8 cellular contexts compared by ENCODE assay signal in the genomic region with DNA sequence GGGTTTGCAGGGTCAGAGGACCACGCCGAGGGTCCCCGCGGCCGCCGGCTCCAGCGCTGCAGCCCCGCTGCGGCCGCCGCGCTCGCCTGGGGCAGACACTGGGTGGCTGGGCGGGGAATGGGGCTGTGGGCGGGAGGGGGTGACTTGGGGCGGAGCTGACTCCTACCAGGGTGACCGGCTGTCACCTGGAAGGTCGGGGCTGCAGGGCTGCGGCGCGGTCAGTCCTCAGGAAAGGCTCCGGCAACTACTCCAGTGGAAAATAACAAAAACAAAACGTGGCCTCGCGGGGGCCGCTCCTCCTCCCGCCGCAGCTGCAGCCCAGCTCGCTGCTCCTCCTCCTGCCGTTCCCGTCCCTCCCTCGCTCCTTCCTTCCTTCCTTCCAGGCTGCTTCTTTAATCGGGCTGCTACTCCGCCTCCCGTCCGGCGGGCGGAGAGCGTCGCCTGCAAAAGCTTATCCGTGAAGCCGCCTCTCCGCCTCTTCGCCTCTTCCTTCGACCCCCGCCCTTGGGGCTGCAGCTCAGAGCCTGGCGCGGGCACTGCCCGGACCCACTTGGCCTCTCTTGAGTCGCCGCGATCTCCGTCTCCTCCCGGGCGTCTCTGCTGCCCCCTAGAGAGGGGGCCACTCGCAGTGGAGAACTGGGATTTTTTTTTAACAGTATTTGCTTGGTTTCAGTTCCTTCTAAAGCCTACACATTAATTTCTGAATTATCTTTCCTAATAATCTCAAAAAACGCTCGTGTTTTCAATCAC. TPM values are rescaled to one million over a fixed set of nuclear protein-coding genes. Genes with fewer than 3 reads are reported as not detected.
DNase-seq lines count a peak whose midpoint lies in the region; ATAC-seq and TF ChIP-seq lines count a peak whose summit lies in the region.

A gene with protein sequence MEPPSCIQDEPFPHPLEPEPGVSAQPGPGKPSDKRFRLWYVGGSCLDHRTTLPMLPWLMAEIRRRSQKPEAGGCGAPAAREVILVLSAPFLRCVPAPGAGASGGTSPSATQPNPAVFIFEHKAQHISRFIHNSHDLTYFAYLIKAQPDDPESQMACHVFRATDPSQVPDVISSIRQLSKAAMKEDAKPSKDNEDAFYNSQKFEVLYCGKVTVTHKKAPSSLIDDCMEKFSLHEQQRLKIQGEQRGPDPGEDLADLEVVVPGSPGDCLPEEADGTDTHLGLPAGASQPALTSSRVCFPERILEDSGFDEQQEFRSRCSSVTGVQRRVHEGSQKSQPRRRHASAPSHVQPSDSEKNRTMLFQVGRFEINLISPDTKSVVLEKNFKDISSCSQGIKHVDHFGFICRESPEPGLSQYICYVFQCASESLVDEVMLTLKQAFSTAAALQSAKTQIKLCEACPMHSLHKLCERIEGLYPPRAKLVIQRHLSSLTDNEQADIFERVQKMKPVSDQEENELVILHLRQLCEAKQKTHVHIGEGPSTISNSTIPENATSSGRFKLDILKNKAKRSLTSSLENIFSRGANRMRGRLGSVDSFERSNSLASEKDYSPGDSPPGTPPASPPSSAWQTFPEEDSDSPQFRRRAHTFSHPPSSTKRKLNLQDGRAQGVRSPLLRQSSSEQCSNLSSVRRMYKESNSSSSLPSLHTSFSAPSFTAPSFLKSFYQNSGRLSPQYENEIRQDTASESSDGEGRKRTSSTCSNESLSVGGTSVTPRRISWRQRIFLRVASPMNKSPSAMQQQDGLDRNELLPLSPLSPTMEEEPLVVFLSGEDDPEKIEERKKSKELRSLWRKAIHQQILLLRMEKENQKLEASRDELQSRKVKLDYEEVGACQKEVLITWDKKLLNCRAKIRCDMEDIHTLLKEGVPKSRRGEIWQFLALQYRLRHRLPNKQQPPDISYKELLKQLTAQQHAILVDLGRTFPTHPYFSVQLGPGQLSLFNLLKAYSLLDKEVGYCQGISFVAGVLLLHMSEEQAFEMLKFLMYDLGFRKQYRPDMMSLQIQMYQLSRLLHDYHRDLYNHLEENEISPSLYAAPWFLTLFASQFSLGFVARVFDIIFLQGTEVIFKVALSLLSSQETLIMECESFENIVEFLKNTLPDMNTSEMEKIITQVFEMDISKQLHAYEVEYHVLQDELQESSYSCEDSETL (N-terminal part only) (minus strand): TSS at position 100 of the 750 bp plus-strand sequence. CDS start 402 bp downstream, outside the sequence.

- no peaks in the 10 kb centered on the region for H3K9me2 ChIP-seq in Loucy (replicated peaks; ENCODE audit: low read depth, low read length)

- H3K4me1 Mint-ChIP-seq in activated naive CD8-positive, alpha-beta T cell treated with anti-CD3 and anti-CD28 coated beads, Interleukin-2, amount 10 ng/mL, durations not matched to agents 7 days and 5 days, result peaks cover 11% of the 10 kb centered on the region

- H4K20me1 ChIP-seq in Loucy (ENCODE audit: insufficient read depth, low read length, poor library complexity, severe bottlenecking), result peaks cover 35% of the 10 kb centered on the region

- H2AFZ ChIP-seq in Loucy (ENCODE audit: low read length), result peak within 1 kb of the TSS; percentile 88

- CTCF ChIA-PET in GM10248 (lab: Yijun Ruan, JAX), result interaction anchor here (0.6 to 7.1 kb wide), 50 partner anchors 9 to 568 kb away, joined by 3 to 59 read pairs (median 4); partner anchors contain the start of gene UCHL3

- H3K27me3 Mint-ChIP-seq in activated naive CD8-positive, alpha-beta T cell treated with anti-CD3 and anti-CD28 coated beads, Interleukin-2, amount 10 ng/mL, durations not matched to agents 7 days and 5 days, result peaks cover 77% of the 10 kb centered on the region

- no peaks in the 10 kb centered on the region for H3K27me3 ChIP-seq in Loucy (ENCODE audit: insufficient read depth, low read length, poor library complexity, severe bottlenecking)
- H3K27me3 ChIP-seq in SJSA1 (replicated peaks), result peaks cover 45% of the 10 kb centered on the region

- peak within 1 kb of the TSS; percentile 76 for H3K4me2 ChIP-seq in Loucy (ENCODE audit: low read depth, low read length, poor library complexity, severe bottlenecking)

- H3K9me3 ChIP-seq in Loucy (ENCODE audit: insufficient read depth, low read depth, low read length) (no peaks in the 10 kb centered on the region), SJSA1 (replicated peaks) (no peaks in the 10 kb centered on the region)

- H3K27ac Mint-ChIP-seq in activated naive CD8-positive, alpha-beta T cell treated with anti-CD3 and anti-CD28 coated beads, Interleukin-2, amount 10 ng/mL, durations not matched to agents 7 days and 5 days, result no peak within 1 kb of the TSS

- WGBS in urinary bladder, result under 1% methylated on average over 58 of the region's 58 CpGs

- no peaks in the 10 kb centered on the region for H3K36me3 Mint-ChIP-seq in activated naive CD8-positive, alpha-beta T cell treated with anti-CD3 and anti-CD28 coated beads, Interleukin-2, amount 10 ng/mL, durations not matched to agents 7 days and 5 days

- TF ChIP-seq CTCF in GM10248 (IDR thresholded peaks at IDR 0.05; ENCODE audit: control extremely low read depth, extremely low read depth, low read depth, missing control alignments), result peak; percentile 77
- peak; percentile 94 for TF ChIP-seq CTCF in Loucy (conservative IDR thresholded peaks at IDR 0.05; ENCODE audit: low read length)

- no peaks in the 10 kb centered on the region for H3K9me3 Mint-ChIP-seq in activated naive CD8-positive, alpha-beta T cell treated with anti-CD3 and anti-CD28 coated beads, Interleukin-2, amount 10 ng/mL, durations not matched to agents 7 days and 5 days

- DNase-seq in GM10248 (ENCODE audit: extremely low spot score), result peak; percentile 82
- peak; percentile 88 for DNase-seq in HCEC 1CT
- peak; percentile 78 to 85 for DNase-seq in SJSA1 (ENCODE audit: low read depth in 1 of 2, low spot score in 2 of 2)
- DNase-seq in activated naive CD8-positive, alpha-beta T cell treated with anti-CD3 and anti-CD28 coated beads, Interleukin-2, amount 10 ng/mL, durations not matched to agents 7 days and 5 days, result peak; percentile 70
- DNase-seq in head of caudate nucleus, result peak; percentile 49 to 91 (median 84)
- peak; percentile 71 for DNase-seq in occipital lobe (lab: John Stamatoyannopoulos, UW)

- no peaks in the 10 kb centered on the region for H3K36me3 ChIP-seq in Loucy (ENCODE audit: insufficient read depth, low read length)
- no peaks in the 10 kb centered on the region for H3K36me3 ChIP-seq in SJSA1
- H3K36me3 ChIP-seq in urinary bladder (ENCODE audit: insufficient read depth), result no peaks in the 10 kb centered on the region

- H3K4me3 ChIP-seq in Loucy (ENCODE audit: low read length, poor library complexity, severe bottlenecking) (peak within 1 kb of the TSS; percentile 75), SJSA1 (peak within 1 kb of the TSS; percentile 45), urinary bladder (ENCODE audit: low read depth, low read length) (peak within 1 kb of the TSS; percentile 90)

- intact Hi-C loops in head of caudate nucleus (cut with DNase I), result loop anchor here (5.0 to 10.0 kb wide), 2 partner anchors 65 to 107 kb away; partner anchors contain the start of gene UCHL3

- ATAC-seq in activated naive CD8-positive, alpha-beta T cell treated with anti-CD3 and anti-CD28 coated beads, Interleukin-2, amount 10 ng/mL, durations not matched to agents 7 days and 5 days (ENCODE audit: low read depth), result peak; percentile 80

- peaks cover 68% of the 10 kb centered on the region for H3K4me1 ChIP-seq in Loucy (ENCODE audit: insufficient read depth, low read length, poor library complexity, severe bottlenecking)
- peaks cover 26% of the 10 kb centered on the region for H3K4me1 ChIP-seq in SJSA1 (replicated peaks)
- no peaks in the 10 kb centered on the region for H3K4me1 ChIP-seq in urinary bladder (ENCODE audit: insufficient read depth)

- H3K9ac ChIP-seq in Loucy (ENCODE audit: low read depth, low read length, poor library complexity, severe bottlenecking), result peak within 1 kb of the TSS; percentile 68

- peak within 1 kb of the TSS; percentile 89 for H3K4me3 Mint-ChIP-seq in activated naive CD8-positive, alpha-beta T cell treated with anti-CD3 and anti-CD28 coated beads, Interleukin-2, amount 10 ng/mL, durations not matched to agents 7 days and 5 days

- H3K27ac ChIP-seq in SJSA1 (no peak within 1 kb of the TSS), urinary bladder (ENCODE audit: low read depth) (no peak within 1 kb of the TSS)

- H3K79me2 ChIP-seq in Loucy (ENCODE audit: insufficient read depth, low read length), result peaks cover 37% of the 10 kb centered on the region

- POLR2A ChIA-PET in GM10248 (lab: Yijun Ruan, JAX), result no interaction called here
- POLR2A ChIA-PET in activated naive CD8-positive, alpha-beta T cell treated with anti-CD3 and anti-CD28 coated beads, Interleukin-2, amount 10 ng/mL, durations not matched to agents 7 days and 5 days (lab: Charles Lee), result interaction anchor here (0.8 to 0.9 kb wide), 2 partner anchors 67 to 156 kb away, joined by 3 read pairs; partner anchors contain the start of gene UCHL3

- H3F3A ChIP-seq in Loucy (ENCODE audit: low read depth), result 0 out of 2 replicates have a peak, but pooled peaks cover 3% of the 10 kb centered on the region

RNA-seq across cellular contexts. Expression of the gene that starts here (rescaled TPM):
- total RNA-seq in SJSA1 (2014; rRNA removed; shearing (Covaris generic)), result 32.7 and 38.4 TPM in 2 replicates
- 10 to 100 TPM; 19.4 to 21.0 TPM for total RNA-seq in activated naive CD8-positive, alpha-beta T cell treated with anti-CD3 and anti-CD28 coated beads, Interleukin-2, amount 10 ng/mL, durations not matched to agents 7 days and 5 days
- total RNA-seq in occipital lobe (17.6 TPM), urinary bladder (28.7 TPM)
- 5.4 TPM for polyA plus RNA-seq in urinary bladder
